In the genomic region with DNA sequence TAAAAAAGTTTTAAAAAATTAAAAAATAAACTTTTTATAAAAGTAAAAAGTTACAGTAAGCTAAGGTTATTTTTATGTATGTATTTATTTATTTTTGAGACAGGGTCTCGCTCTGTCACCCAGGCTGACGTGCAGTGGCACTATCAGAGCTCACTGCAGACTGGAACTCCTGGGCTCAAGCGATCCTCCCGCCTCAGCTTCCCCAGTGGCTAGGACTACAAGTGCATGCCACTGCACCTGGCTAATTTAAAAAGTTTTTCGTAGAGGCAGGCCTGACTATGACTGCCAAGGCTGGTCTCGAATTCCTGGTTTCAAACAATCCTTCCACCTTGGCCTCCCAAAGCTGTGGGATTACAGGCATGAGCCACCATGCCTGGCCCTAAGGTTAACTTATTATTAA, we compare ENCODE assay signal across 8 cellular contexts.
"Had no signal": no experiment of that assay in that cellular context is flagged by ENCODE, and none has a peak within 500 bp of the region (broad histone marks: within the 10 kb centered on the region; RNA-seq: fewer than 3 reads in every experiment).

No MANE protein-coding gene starts in this region.

- H3K9ac ChIP-seq: GM23248 had no signal

- H3K36me3 ChIP-seq: HAP-1 had no signal

- H3K4me3 ChIP-seq: GM23248, HAP-1, K562 had no signal

- H3K4me1 ChIP-seq: HAP-1 had no signal

- H3K27ac ChIP-seq: GM23248, HL-60 had no signal

- DNase-seq: GM23248, GOT3, H7, HFFc6, KG1 had no signal
